Comparison of ENCODE assay signal across 23 cellular contexts in genomic region chr2:76275788-76276187, GRCh38.
"Had no signal": no experiment of that assay in that cellular context is flagged by ENCODE, and none has a peak within 500 bp of the region (broad histone marks: within the 10 kb centered on the region; RNA-seq: fewer than 3 reads in every experiment).

No MANE protein-coding gene starts in this region.

- H3K4me1 ChIP-seq: esophagus muscularis mucosa, foreskin keratinocyte, gastroesophageal sphincter, heart right ventricle, left lung, lower lobe of right lung had no signal

- H3K36me3 ChIP-seq: esophagus muscularis mucosa, gastroesophageal sphincter, heart right ventricle, left lung, lower lobe of right lung had no signal

- H3K4me3 ChIP-seq: coronary artery, dorsolateral prefrontal cortex, esophagus muscularis mucosa, gastroesophageal sphincter, heart right ventricle, left lung, lower lobe of right lung, mucosa of descending colon had no signal

- H3K36me3 Mint-ChIP-seq: mesothelial cell of epicardium, naive B cell had no signal

- H3K27ac ChIP-seq: coronary artery, dorsolateral prefrontal cortex, esophagus muscularis mucosa, foreskin keratinocyte, gastroesophageal sphincter, heart right ventricle, left lung, lower lobe of right lung had no signal

- ATAC-seq: foreskin keratinocyte, gastroesophageal sphincter, heart right ventricle, left cardiac atrium, left lung, left ventricle myocardium superior, lower lobe of right lung, mucosa of descending colon had no signal

- H3K27me3 Mint-ChIP-seq: naive B cell had no signal

- H3K4me1 Mint-ChIP-seq: mesothelial cell of epicardium, naive B cell had no signal

- DNase-seq: dermis blood vessel endothelial cell; dorsolateral prefrontal cortex; effector CD4-positive, alpha-beta T cell; effector memory CD4-positive, alpha-beta T cell; foreskin keratinocyte; head of caudate nucleus; heart right ventricle; hippocampal formation; left cardiac atrium; left lung; left ventricle myocardium superior; lower lobe of right lung; mesenchymal stem cell; mucosa of descending colon; naive B cell had no signal

- H3K9me3 ChIP-seq: esophagus muscularis mucosa, gastroesophageal sphincter, heart right ventricle, left lung, lower lobe of right lung, mucosa of descending colon had no signal

- H3K27me3 ChIP-seq: dorsolateral prefrontal cortex, esophagus muscularis mucosa, foreskin keratinocyte, gastroesophageal sphincter, heart right ventricle, left lung had no signal

- H3K4me3 Mint-ChIP-seq: mesothelial cell of epicardium, naive B cell had no signal

- H3K27ac Mint-ChIP-seq: mesothelial cell of epicardium, naive B cell had no signal

- H3K9me3 Mint-ChIP-seq: mesothelial cell of epicardium had no signal

- FAIRE-seq: endothelial cell of umbilical vein, frontal cortex, islet of Langerhans, keratinocyte had no signal
